22 cellular contexts compared by ENCODE assay signal in the genomic region with DNA sequence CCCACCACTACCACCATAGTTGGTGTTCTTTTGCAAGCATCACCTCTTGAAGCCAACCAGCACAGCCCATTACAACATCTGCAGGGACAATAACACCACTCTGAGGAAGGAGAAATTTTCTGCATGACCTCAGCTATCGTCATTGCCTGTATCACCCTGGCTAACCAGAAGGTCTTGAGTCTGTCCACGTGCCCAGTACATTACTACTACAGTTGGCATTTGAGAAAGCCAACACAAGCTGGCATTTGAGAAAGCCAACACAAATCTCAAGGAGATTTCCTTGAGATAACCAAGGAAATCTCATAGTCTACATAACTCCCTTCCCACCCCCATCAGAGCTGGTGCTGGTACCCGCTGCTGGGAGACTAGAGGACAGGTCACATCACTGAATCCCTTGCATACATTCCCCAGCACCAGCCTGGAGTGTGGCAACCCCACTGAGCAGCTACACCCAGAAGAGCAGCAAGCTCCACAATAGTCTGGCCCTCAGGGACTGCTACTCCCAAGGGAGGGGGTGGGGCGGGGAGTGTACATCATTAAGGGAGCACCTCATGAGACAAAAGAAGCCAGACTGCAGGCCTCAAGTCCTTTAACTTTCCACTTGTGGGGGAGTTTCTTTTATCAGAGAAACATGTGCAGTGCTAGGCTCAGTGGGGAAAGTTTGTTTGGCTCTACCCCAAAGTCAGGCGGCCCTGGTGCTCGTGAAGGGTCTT. TPM values are rescaled to one million over a fixed set of nuclear protein-coding genes. Genes with fewer than 3 reads are reported as not detected.
A peak's percentile ranks its signal among the peaks of the same experiment; 100 is the strongest.
DNase-seq lines count a peak whose midpoint lies in the region; ATAC-seq, FAIRE-seq and TF ChIP-seq lines count a peak whose summit lies in the region.
"Had no signal": no experiment of that assay in that cellular context is flagged by ENCODE, and none has a peak within 500 bp of the region (broad histone marks: within the 10 kb centered on the region; RNA-seq: fewer than 3 reads in every experiment).

No MANE protein-coding gene starts in this region.

- intact Hi-C loops in CD14-positive monocyte (cut with micrococcal nuclease): no loop called here

- DNase-seq in HT1080 (ENCODE audit: low read depth) (peak; percentile 87), astrocyte (ENCODE audit: low read depth) (no peak), keratinocyte (ENCODE audit: low read depth, low spot score) (no peak), CD14-positive monocyte (ENCODE audit: low spot score) (no peak)
- DNase-seq in activated naive CD8-positive, alpha-beta T cell treated with anti-CD3 and anti-CD28 coated beads for 36 hours: no peak
- DNase-seq: ACHN; activated CD8-positive, alpha-beta memory T cell treated with anti-CD3 and anti-CD28 coated beads for 24 hours; amniotic stem cell; glutamatergic neuron; NCI-H2107; NCI-H748 treated with DMSO at 0.1 percent for 48 hours; stimulated activated naive CD4-positive, alpha-beta T cell treated with Interleukin-2 at 50 U/mL for 16 hours; upper lobe of right lung had no signal

- H3K27me3 Mint-ChIP-seq in astrocyte (ENCODE audit: low read depth, unreplicated experiment): no peaks in the 10 kb centered on the region
- no peaks in the 10 kb centered on the region for H3K27me3 Mint-ChIP-seq in CD14-positive monocyte (ENCODE audit: low read depth in 3 of 3)
- no peaks in the 10 kb centered on the region for H3K27me3 Mint-ChIP-seq in activated naive CD8-positive, alpha-beta T cell treated with anti-CD3 and anti-CD28 coated beads for 36 hours
- H3K27me3 Mint-ChIP-seq: memory B cell, progenitor cell of endocrine pancreas had no signal

- peaks cover 70% of the 10 kb centered on the region for H3K79me2 ChIP-seq in astrocyte (ENCODE audit: insufficient read depth, low read length)
- peaks cover 60% of the 10 kb centered on the region for H3K79me2 ChIP-seq in keratinocyte (ENCODE audit: control insufficient read depth, insufficient read depth, low read length)

- no peak for TF ChIP-seq CTCF in astrocyte (IDR thresholded peaks at IDR 0.05; ENCODE audit: insufficient read depth, low read depth, low read length)
- TF ChIP-seq CTCF in keratinocyte (optimal IDR thresholded peaks at IDR 0.05 in 1 of 3, IDR thresholded peaks at IDR 0.05 in 1 of 3, conservative IDR thresholded peaks at IDR 0.05 in 1 of 3; ENCODE audit: extremely low read depth in 1 of 3, insufficient read depth in 2 of 3, low read length in 3 of 3): no peak
- no peak for TF ChIP-seq CTCF in CD14-positive monocyte (IDR thresholded peaks at IDR 0.05)

- FAIRE-seq in astrocyte (lab: Jason Lieb, UNC) (no peak), keratinocyte (lab: Jason Lieb, UNC) (no peak)
- FAIRE-seq: endometrium had no signal

- ATAC-seq in HG03159 (IDR thresholded peaks at IDR 0.05; ENCODE audit: unreplicated experiment) (no peak), HG03457 (IDR thresholded peaks at IDR 0.05; ENCODE audit: unreplicated experiment) (no peak)
- ATAC-seq: upper lobe of right lung had no signal

- H3K4me1 Mint-ChIP-seq in astrocyte (ENCODE audit: low read depth, unreplicated experiment): peaks cover 19% of the 10 kb centered on the region
- peaks cover 16% of the 10 kb centered on the region for H3K4me1 Mint-ChIP-seq in CD14-positive monocyte
- peaks cover 29% of the 10 kb centered on the region for H3K4me1 Mint-ChIP-seq in activated naive CD8-positive, alpha-beta T cell treated with anti-CD3 and anti-CD28 coated beads for 36 hours
- H3K4me1 Mint-ChIP-seq: nephron had no signal

- peaks cover 2% of the 10 kb centered on the region for H3K9me3 Mint-ChIP-seq in astrocyte (ENCODE audit: unreplicated experiment)
- peaks cover 0 to 5% (median 3%) of the 10 kb centered on the region in 7 donors for H3K9me3 Mint-ChIP-seq in CD14-positive monocyte
- peaks cover 20% of the 10 kb centered on the region for H3K9me3 Mint-ChIP-seq in activated naive CD8-positive, alpha-beta T cell treated with anti-CD3 and anti-CD28 coated beads for 36 hours

- H3K9me3 ChIP-seq in BLaER1 (peaks cover 81% of the 10 kb centered on the region), astrocyte (ENCODE audit: insufficient read depth, low read depth, low read length) (no peaks in the 10 kb centered on the region), keratinocyte (ENCODE audit: control insufficient read depth, low read depth, low read length) (no peaks in the 10 kb centered on the region)
- H3K9me3 ChIP-seq: upper lobe of right lung had no signal

- H3K4me3 Mint-ChIP-seq in astrocyte (ENCODE audit: unreplicated experiment): no peak overlapping the region
- H3K4me3 Mint-ChIP-seq in CD14-positive monocyte: no peak overlapping the region
- H3K4me3 Mint-ChIP-seq in activated naive CD8-positive, alpha-beta T cell treated with anti-CD3 and anti-CD28 coated beads for 36 hours: no peak overlapping the region
- H3K4me3 Mint-ChIP-seq: memory B cell, nephron had no signal

- H3K9me1 ChIP-seq in keratinocyte (ENCODE audit: control insufficient read depth, extremely low read depth, insufficient read depth, low read length): peaks cover 7% of the 10 kb centered on the region

- dilution Hi-C loops in keratinocyte (cut with MboI; ENCODE audit: extremely low pct_ligation_motif_present, low sequenced_read_pairs): no loop called here

- H3K9ac ChIP-seq in BLaER1 (no peak overlapping the region), astrocyte (ENCODE audit: low read length) (no peak overlapping the region), keratinocyte (ENCODE audit: control insufficient read depth, extremely low read depth, insufficient read depth, low read length) (no peak overlapping the region)

- H3K36me3 Mint-ChIP-seq in astrocyte (ENCODE audit: low read depth, unreplicated experiment) (peaks cover 16% of the 10 kb centered on the region), CD14-positive monocyte (peaks cover 20 to 42% of the 10 kb centered on the region in 2 donors)
- H3K36me3 Mint-ChIP-seq in activated naive CD8-positive, alpha-beta T cell treated with anti-CD3 and anti-CD28 coated beads for 36 hours: peaks cover 70% of the 10 kb centered on the region

- no peaks in the 10 kb centered on the region for H3K27me3 ChIP-seq in BLaER1
- no peaks in the 10 kb centered on the region for H3K27me3 ChIP-seq in astrocyte (ENCODE audit: insufficient read depth, low read length)
- H3K27me3 ChIP-seq in keratinocyte (ENCODE audit: control insufficient read depth, extremely low read depth, insufficient read depth, low read length): no peaks in the 10 kb centered on the region
- H3K27me3 ChIP-seq: upper lobe of right lung had no signal

- H3K4me2 ChIP-seq in BLaER1 (peak overlapping the region; percentile 39), astrocyte (ENCODE audit: low read length) (peak overlapping the region; percentile 28), keratinocyte (ENCODE audit: control insufficient read depth, extremely low read depth, insufficient read depth, low read depth, low read length) (no peak overlapping the region)

- H3K4me3 ChIP-seq in BLaER1: no peak overlapping the region
- no peak overlapping the region for H3K4me3 ChIP-seq in astrocyte (ENCODE audit: insufficient read depth, low read depth, low read length)
- no peak overlapping the region for H3K4me3 ChIP-seq in keratinocyte (ENCODE audit: control insufficient read depth in 2 of 3, extremely low read depth in 1 of 3, insufficient read depth in 2 of 3, low read depth in 1 of 3, low read length in 3 of 3)
- H3K4me3 ChIP-seq: upper lobe of right lung had no signal

- no peak overlapping the region for H2AFZ ChIP-seq in astrocyte (ENCODE audit: low read depth, low read length)
- no peak overlapping the region for H2AFZ ChIP-seq in keratinocyte (ENCODE audit: control insufficient read depth, low read length)

- H4K20me1 ChIP-seq in BLaER1: peaks cover 42% of the 10 kb centered on the region
- H4K20me1 ChIP-seq in astrocyte (ENCODE audit: insufficient read depth, low read length): peaks cover 53% of the 10 kb centered on the region
- peaks cover 9% of the 10 kb centered on the region for H4K20me1 ChIP-seq in keratinocyte (ENCODE audit: control insufficient read depth, extremely low read depth, insufficient read depth, low read length)

- no peak overlapping the region for H3K27ac ChIP-seq in BLaER1
- no peak overlapping the region for H3K27ac ChIP-seq in astrocyte (ENCODE audit: low read depth, low read length)
- H3K27ac ChIP-seq in keratinocyte (ENCODE audit: control insufficient read depth, insufficient read depth, low read length): peak overlapping the region; percentile 33
- H3K27ac ChIP-seq: upper lobe of right lung had no signal

- peaks cover 15% of the 10 kb centered on the region for H3K4me1 ChIP-seq in BLaER1
- H3K4me1 ChIP-seq in astrocyte (ENCODE audit: insufficient read depth, low read length): peaks cover 32% of the 10 kb centered on the region
- H3K4me1 ChIP-seq in keratinocyte (ENCODE audit: control insufficient read depth, extremely low read depth, insufficient read depth, low read length): peaks cover 42% of the 10 kb centered on the region

- no peak overlapping the region for H3K27ac Mint-ChIP-seq in astrocyte (ENCODE audit: unreplicated experiment)
- H3K27ac Mint-ChIP-seq in CD14-positive monocyte: no peak overlapping the region
- H3K27ac Mint-ChIP-seq in activated naive CD8-positive, alpha-beta T cell treated with anti-CD3 and anti-CD28 coated beads for 36 hours: no peak overlapping the region
- H3K27ac Mint-ChIP-seq: activated T-helper 2 cell treated with anti-CD3 and anti-CD28 coated beads, Interferon-gamma antibody, Interleukin-2, Interleukin-4, amounts not matched to agents 10 μg/mL and 5 μg/mL and 100 μg/mL, durations not matched to agents 14 hours and 24 hours and 36 hours; progenitor cell of endocrine pancreas had no signal

- H3K36me3 ChIP-seq in BLaER1 (peaks cover 78% of the 10 kb centered on the region), astrocyte (ENCODE audit: insufficient read depth, low read length) (no peaks in the 10 kb centered on the region), keratinocyte (ENCODE audit: control insufficient read depth in 2 of 2, extremely low read depth in 1 of 2, insufficient read depth in 2 of 2, low read length in 2 of 2) (no peaks in the 10 kb centered on the region)
- H3K36me3 ChIP-seq: upper lobe of right lung had no signal

RNA-seq across cellular contexts. Expression of gene GUCA2A, which starts 46.0 kb away (rescaled TPM):
- total RNA-seq in HT1080 (2014; rRNA removed; shearing (Covaris generic)): 0.69 TPM in 1 of 2 replicates, not detected in the other
- not detected in 2 replicates for polyA plus RNA-seq in HT1080 (2015; cell fraction: cytosol; rRNA removed)
- polyA plus RNA-seq in HT1080 (2015; cell fraction: nucleus; rRNA removed): not detected in 2 replicates
- not detected in 2 replicates for total RNA-seq in astrocyte
- polyA plus RNA-seq in keratinocyte (not detected in 3 replicates), CD14-positive monocyte (not detected)
- not detected for polyA plus RNA-seq in keratinocyte (2011; ENCODE audit: low read depth)
- not detected in 2 replicates for polyA plus RNA-seq in keratinocyte (2011; cell fraction: cytosol; rRNA removed)
- not detected in 2 replicates for polyA plus RNA-seq in keratinocyte (2011; cell fraction: nucleus; rRNA removed)
- polyA plus RNA-seq in keratinocyte (2012; ENCODE audit: low replicate concordance): not detected in 2 replicates
- polyA minus RNA-seq in keratinocyte: not detected in 3 replicates
- not detected for polyA minus RNA-seq in keratinocyte (2011; cell fraction: cytosol; rRNA and poly(A)+ RNA removed)
- not detected in 2 replicates for polyA minus RNA-seq in keratinocyte (2011; cell fraction: nucleus; rRNA and poly(A)+ RNA removed)
- total RNA-seq in activated naive CD8-positive, alpha-beta T cell treated with anti-CD3 and anti-CD28 coated beads for 36 hours: not detected
- total RNA-seq: activated T-helper 2 cell treated with anti-CD3 and anti-CD28 coated beads, Interferon-gamma antibody, Interleukin-2, Interleukin-4, amounts not matched to agents 10 μg/mL and 5 μg/mL and 100 μg/mL, durations not matched to agents 14 hours and 24 hours and 36 hours; G401; progenitor cell of endocrine pancreas; upper lobe of right lung had no signal

RNA-seq across cellular contexts. Expression of gene GUCA2B, which starts 57.4 kb away (rescaled TPM):
- total RNA-seq in HT1080 (2014; rRNA removed; shearing (Covaris generic)): not detected in 2 replicates
- not detected in 2 replicates for polyA plus RNA-seq in HT1080 (2015; cell fraction: cytosol; rRNA removed)
- not detected in 2 replicates for polyA plus RNA-seq in HT1080 (2015; cell fraction: nucleus; rRNA removed)
- total RNA-seq in astrocyte: not detected in 2 replicates
- polyA plus RNA-seq in keratinocyte (not detected in 3 replicates), CD14-positive monocyte (not detected)
- polyA plus RNA-seq in keratinocyte (2011; ENCODE audit: low read depth): not detected
- polyA plus RNA-seq in keratinocyte (2011; cell fraction: cytosol; rRNA removed): not detected in 2 replicates
- not detected in 2 replicates for polyA plus RNA-seq in keratinocyte (2011; cell fraction: nucleus; rRNA removed)
- polyA plus RNA-seq in keratinocyte (2012; ENCODE audit: low replicate concordance): not detected in 2 replicates
- not detected in 3 replicates for polyA minus RNA-seq in keratinocyte
- polyA minus RNA-seq in keratinocyte (2011; cell fraction: cytosol; rRNA and poly(A)+ RNA removed): not detected
- polyA minus RNA-seq in keratinocyte (2011; cell fraction: nucleus; rRNA and poly(A)+ RNA removed): not detected in 2 replicates
- total RNA-seq in activated naive CD8-positive, alpha-beta T cell treated with anti-CD3 and anti-CD28 coated beads for 36 hours: not detected
- total RNA-seq: activated T-helper 2 cell treated with anti-CD3 and anti-CD28 coated beads, Interferon-gamma antibody, Interleukin-2, Interleukin-4, amounts not matched to agents 10 μg/mL and 5 μg/mL and 100 μg/mL, durations not matched to agents 14 hours and 24 hours and 36 hours; G401; upper lobe of right lung had no signal
